15 cellular contexts compared by ENCODE assay signal in genomic region chr4:101782546-101782945, GRCh38. TPM values are rescaled to one million over a fixed set of nuclear protein-coding genes. Genes with fewer than 3 reads are reported as not detected.
DNase-seq lines count a peak whose midpoint lies in the region; ATAC-seq lines count a peak whose summit lies in the region.
"Had no signal": no experiment of that assay in that cellular context is flagged by ENCODE, and none has a peak within 500 bp of the region (broad histone marks: within the 10 kb centered on the region; RNA-seq: fewer than 3 reads in every experiment).

No MANE protein-coding gene starts in this region.

- ATAC-seq in GM18868 (IDR thresholded peaks at IDR 0.05; ENCODE audit: unreplicated experiment) (peak; percentile 68), HG03039 (IDR thresholded peaks at IDR 0.05; ENCODE audit: unreplicated experiment) (peak; percentile 58), HG02610 (IDR thresholded peaks at IDR 0.05; ENCODE audit: unreplicated experiment) (no peak)
- ATAC-seq: HCT116 had no signal

- DNase-seq in amniotic epithelial cell (ENCODE audit: low read depth), result peak; percentile 31
- DNase-seq in renal cortical epithelial cell (ENCODE audit: low read depth), result peak; percentile 25
- DNase-seq in NCI-H2081 (lab: John Stamatoyannopoulos, UW), result no peak
- DNase-seq in NCI-H2171 treated with DMSO at 0.1 percent for 48 hours (lab: John Stamatoyannopoulos, UW), result no peak
- DNase-seq: BE2C; CD4-positive, alpha-beta memory T cell; DMS79; GDM1; Karpas-422; NCI-H1930; NCI-H510A treated with DMSO at 0.1 percent for 48 hours had no signal

RNA-seq across cellular contexts. Expression of gene BANK1, which starts 8.0 kb away (rescaled TPM):
- 1.0 and 1.9 TPM in 2 replicates for total RNA-seq in renal cortical epithelial cell
- total RNA-seq: CD4-positive, alpha-beta memory T cell had no signal

Comparison
In these comparisons a context has a peak if more than half of its experiments do, and no peak if none do; other contexts are left out.
1. DNase-seq: peak in amniotic epithelial cell (single experiment) and renal cortical epithelial cell (single experiment); none in NCI-H2081 (0 of 2) and NCI-H2171 treated with DMSO at 0.1 percent for 48 hours (single experiment).